8 cellular contexts compared by ENCODE assay signal in genomic region chr3:51966486-51966885, GRCh38. TPM values are rescaled to one million over a fixed set of nuclear protein-coding genes. Genes with fewer than 3 reads are reported as not detected.
DNase-seq lines count a peak whose midpoint lies in the region; ATAC-seq and TF ChIP-seq lines count a peak whose summit lies in the region.

No MANE protein-coding gene starts in this region.

- TF ChIP-seq EP300 in esophagus muscularis mucosa (IDR thresholded peaks at IDR 0.05): no peak

- H3K4me3 ChIP-seq in CD8-positive, alpha-beta T cell (ENCODE audit: low read depth, low read length): no peak overlapping the region
- H3K4me3 ChIP-seq in PC-3 (ENCODE audit: low read length): peak overlapping the region; percentile 73
- peak overlapping the region; percentile 77 to 98 (median 95) for H3K4me3 ChIP-seq in esophagus muscularis mucosa
- peak overlapping the region; percentile 56 for H3K4me3 ChIP-seq in parathyroid adenoma (ENCODE audit: low read depth, low read length)

- peak overlapping the region; percentile 52 for H3K27ac Mint-ChIP-seq in CD8-positive, alpha-beta T cell

- CTCF ChIA-PET in CD8-positive, alpha-beta T cell (lab: Charles Lee): interaction anchor here (1.1 kb wide), 1 partner anchor 24 kb away, joined by 3 read pairs; no protein-coding TSS in a partner anchor
- CTCF ChIA-PET in PC-3 (lab: Charles Lee): interaction anchor here (0.7 kb wide), 1 partner anchor 25 kb away, joined by 3 read pairs; the partner anchor contains the start of gene RRP9

- H2AFZ ChIP-seq in PC-3 (ENCODE audit: low read length) (no peak overlapping the region; the same call in 1 of the 2 replicates), parathyroid adenoma (peak overlapping the region; percentile 74)

- no peaks in the 10 kb centered on the region for H4K20me1 ChIP-seq in PC-3 (ENCODE audit: low read length)

- no peaks in the 10 kb centered on the region for H3K27me3 ChIP-seq in CD8-positive, alpha-beta T cell (ENCODE audit: insufficient read depth, low read length)
- H3K27me3 ChIP-seq in PC-3 (ENCODE audit: low read length) (no peaks in the 10 kb centered on the region), esophagus muscularis mucosa (no peaks in the 10 kb centered on the region), parathyroid adenoma (ENCODE audit: control insufficient read depth, insufficient read depth, low read length) (no peaks in the 10 kb centered on the region)

- H3K4me2 ChIP-seq in PC-3 (ENCODE audit: low read length) (peak overlapping the region; percentile 94), parathyroid adenoma (ENCODE audit: low read length) (peak overlapping the region; percentile 74)

- peaks cover 19% of the 10 kb centered on the region for H3K4me1 ChIP-seq in CD8-positive, alpha-beta T cell (ENCODE audit: insufficient read depth, low read length)
- peaks cover 15% of the 10 kb centered on the region for H3K4me1 ChIP-seq in PC-3 (ENCODE audit: insufficient read depth, low read length)
- H3K4me1 ChIP-seq in esophagus muscularis mucosa: peaks cover 46 to 72% (median 61%) of the 10 kb centered on the region in 4 donors
- peaks cover 17% of the 10 kb centered on the region for H3K4me1 ChIP-seq in parathyroid adenoma

- no peaks in the 10 kb centered on the region for H3K27me3 Mint-ChIP-seq in CD8-positive, alpha-beta T cell (ENCODE audit: low read depth)

- H3K36me3 ChIP-seq in CD8-positive, alpha-beta T cell (ENCODE audit: insufficient read depth, low read length): no peaks in the 10 kb centered on the region
- H3K36me3 ChIP-seq in PC-3 (ENCODE audit: low read depth, low read length) (no peaks in the 10 kb centered on the region), esophagus muscularis mucosa (peaks cover 0 to 8% (median 6%) of the 10 kb centered on the region in 4 donors), parathyroid adenoma (ENCODE audit: control insufficient read depth, insufficient read depth, low read length) (no peaks in the 10 kb centered on the region)

- H3K9ac ChIP-seq in PC-3 (ENCODE audit: low read length) (peak overlapping the region; percentile 75), parathyroid adenoma (peak overlapping the region; percentile 71)

- H3K9me2 ChIP-seq in PC-3 (replicated peaks; ENCODE audit: low read length): no peaks in the 10 kb centered on the region

- H3K9me3 ChIP-seq in CD8-positive, alpha-beta T cell (ENCODE audit: low read length): no peaks in the 10 kb centered on the region
- H3K9me3 ChIP-seq in PC-3 (ENCODE audit: low read length): no peaks in the 10 kb centered on the region
- no peaks in the 10 kb centered on the region for H3K9me3 ChIP-seq in esophagus muscularis mucosa
- H3K9me3 ChIP-seq in parathyroid adenoma (ENCODE audit: control insufficient read depth, low read length): no peaks in the 10 kb centered on the region

- no peaks in the 10 kb centered on the region for H3F3A ChIP-seq in PC-3 (ENCODE audit: low read length, unreplicated experiment)

- peaks cover 29% of the 10 kb centered on the region for H3K4me1 Mint-ChIP-seq in CD8-positive, alpha-beta T cell (ENCODE audit: low read depth)

- no peak for TF ChIP-seq CTCF in CD8-positive, alpha-beta T cell (IDR thresholded peaks at IDR 0.05)
- TF ChIP-seq CTCF in PC-3 (conservative IDR thresholded peaks at IDR 0.05; ENCODE audit: low read depth, low read length) (no peak), esophagus muscularis mucosa (IDR thresholded peaks at IDR 0.05) (no peak), parathyroid adenoma (IDR thresholded peaks at IDR 0.05) (no peak)

- H3K36me3 Mint-ChIP-seq in CD8-positive, alpha-beta T cell: no peaks in the 10 kb centered on the region

- WGBS in esophagus muscularis mucosa: 70% methylated on average over 2 of the region's 5 CpGs

- intact Hi-C loops in CD8-positive, alpha-beta T cell (cut with DNase I, micrococcal nuclease): no loop called here
- intact Hi-C loops in PC-3 (cut with micrococcal nuclease): no loop called here
- intact Hi-C loops in esophagus muscularis mucosa (cut with DNase I): no loop called here

- H3K79me2 ChIP-seq in PC-3 (ENCODE audit: low read length): peaks cover 11% of the 10 kb centered on the region
- no peaks in the 10 kb centered on the region for H3K79me2 ChIP-seq in parathyroid adenoma

- TF ChIP-seq POLR2A in esophagus muscularis mucosa (IDR thresholded peaks at IDR 0.05; ENCODE audit: low read depth): no peak

- no peak for DNase-seq in CD8-positive, alpha-beta T cell
- DNase-seq in PC-3: no peak
- no peak for DNase-seq in esophagus muscularis mucosa (ENCODE audit: extremely low spot score)
- no peak for DNase-seq in GM19240 (ENCODE audit: insufficient read length, low spot score)

- ATAC-seq in CD8-positive, alpha-beta T cell: no peak
- ATAC-seq in PC-3: no peak
- ATAC-seq in GM18907 (IDR thresholded peaks at IDR 0.05; ENCODE audit: unreplicated experiment): no peak
- ATAC-seq in GM21447 (IDR thresholded peaks at IDR 0.05; ENCODE audit: unreplicated experiment): no peak
- ATAC-seq in GM18868 (IDR thresholded peaks at IDR 0.05; ENCODE audit: unreplicated experiment): no peak

- no peaks in the 10 kb centered on the region for H3K9me3 Mint-ChIP-seq in CD8-positive, alpha-beta T cell

- POLR2A ChIA-PET in CD8-positive, alpha-beta T cell (lab: Charles Lee): interaction anchor here (1.5 to 1.6 kb wide), 2 partner anchors 13 to 24 kb away, joined by 3 to 5 read pairs; partner anchors contain the start of gene PARP3
- POLR2A ChIA-PET in PC-3 (lab: Charles Lee; ENCODE audit: unreplicated experiment): interaction anchor here (0.6 to 0.7 kb wide), 3 partner anchors 17 to 25 kb away, joined by 3 to 7 read pairs (median 3); partner anchors contain the start of genes PARP3 and RRP9

- H3K27ac ChIP-seq in CD8-positive, alpha-beta T cell (ENCODE audit: low read depth, low read length): no peak overlapping the region
- H3K27ac ChIP-seq in PC-3 (ENCODE audit: low read length) (no peak overlapping the region), esophagus muscularis mucosa (replicated peaks in 1 of 4) (peak overlapping the region; percentile 92 to 97 (median 97)), parathyroid adenoma (no peak overlapping the region)

- no TSS peak for BruUV-seq in PC-3 (replicated peaks; lab: Mats Ljungman, UMichigan)

- peak overlapping the region; percentile 81 for H3K4me3 Mint-ChIP-seq in CD8-positive, alpha-beta T cell

RNA-seq across cellular contexts. Expression of gene PCBP4, which starts 0.8 kb away (rescaled TPM):
- 10 to 100 TPM in 1 of 2 experiments, 1 to 10 TPM in 1; 9.8 to 14.7 TPM for total RNA-seq in CD8-positive, alpha-beta T cell
- total RNA-seq in PC-3 (2014; rRNA removed) (45.8 and 59.1 TPM in 2 replicates), esophagus muscularis mucosa (100 to 1,000 TPM in 2 of 4 donors, 10 to 100 TPM in 2; 54.4 to 378 (median 139) TPM)

RNA-seq across cellular contexts. Expression of gene ABHD14B, which starts 7.4 kb away (rescaled TPM):
- total RNA-seq in CD8-positive, alpha-beta T cell: 10 to 100 TPM; 44.3 to 44.4 TPM
- total RNA-seq in PC-3 (2014; rRNA removed) (49.6 and 53.8 TPM in 2 replicates), esophagus muscularis mucosa (10 to 100 TPM; 41.8 to 49.5 (median 46.9) TPM)

RNA-seq across cellular contexts. Expression of gene ABHD14A, which starts 8.4 kb away (rescaled TPM):
- 1 to 10 TPM; 6.8 to 6.9 TPM for total RNA-seq in CD8-positive, alpha-beta T cell
- total RNA-seq in PC-3 (2014; rRNA removed): 22.1 and 23.4 TPM in 2 replicates
- total RNA-seq in esophagus muscularis mucosa: 10 to 100 TPM in 3 of 4 donors, 1 to 10 TPM in 1; 10.0 to 22.3 (median 15.8) TPM

RNA-seq across cellular contexts. Expression of gene GPR62, which starts 11.3 kb away (rescaled TPM):
- not detected for total RNA-seq in CD8-positive, alpha-beta T cell
- not detected in 2 replicates for total RNA-seq in PC-3 (2014; rRNA removed)
- total RNA-seq in esophagus muscularis mucosa: under 1 TPM; 0.11 to 0.42 (median 0.18) TPM

RNA-seq across cellular contexts. Expression of gene ACY1, which starts 16.8 kb away (rescaled TPM):
- total RNA-seq in CD8-positive, alpha-beta T cell: 1 to 10 TPM; 3.8 to 4.0 TPM
- total RNA-seq in PC-3 (2014; rRNA removed) (71.3 and 113 TPM in 2 replicates), esophagus muscularis mucosa (10 to 100 TPM in 3 of 4 donors, 1 to 10 TPM in 1; 10.0 to 19.2 (median 15.8) TPM)

Comparison
In these comparisons a context has a peak if more than half of its experiments do, and no peak if none do; other contexts are left out.
1. H3K27ac ChIP-seq: peak in esophagus muscularis mucosa (4 of 4); none in CD8-positive, alpha-beta T cell (single experiment), PC-3 (single experiment) and parathyroid adenoma (single experiment).